Comparison of ENCODE assay signal across 1 cellular context in genomic region chr1:203325004-203325417, GRCh38.
TF ChIP-seq lines count a peak whose summit lies in the region.

No MANE protein-coding gene starts in this region.

TF ChIP-seq in H1, 55 proteins besides CTCF, POLR2A, EP300 and RAD21 (continued from another document):
- TF ChIP-seq CHD7 (IDR thresholded peaks at IDR 0.05; ENCODE audit: insufficient replicate concordance, low read length), result no peak
